17 cellular contexts compared by ENCODE assay signal in genomic region chr5:69212022-69212421, GRCh38.
"Had no signal": no experiment of that assay in that cellular context is flagged by ENCODE, and none has a peak within 500 bp of the region (broad histone marks: within the 10 kb centered on the region; RNA-seq: fewer than 3 reads in every experiment).

No MANE protein-coding gene starts in this region.

- H3K27ac Mint-ChIP-seq: activated naive CD8-positive, alpha-beta T cell; stimulated activated naive CD8-positive, alpha-beta T cell treated with anti-CD3 and anti-CD28 coated beads, Interleukin-15, amount 100 ng/mL, for 72 hours; type B pancreatic cell had no signal

- H3K4me3 ChIP-seq: body of pancreas, colonic mucosa, esophagus muscularis mucosa, left ventricle myocardium inferior, pancreas, spleen had no signal

- ATAC-seq: body of pancreas; naive thymus-derived CD4-positive, alpha-beta T cell; pancreas; sciatic nerve; stimulated activated naive CD8-positive, alpha-beta T cell treated with anti-CD3 and anti-CD28 coated beads, Interleukin-15, amount 100 ng/mL, for 72 hours had no signal

- H3K27ac ChIP-seq: body of pancreas, colonic mucosa, esophagus muscularis mucosa, left ventricle myocardium inferior, pancreas, spleen had no signal

- H3K4me1 ChIP-seq: body of pancreas, colonic mucosa, pancreas had no signal

- DNase-seq: activated effector memory CD4-positive, alpha-beta T cell treated with Interleukin-2 at 50 U/mL for 16 hours; amygdala; body of pancreas; central memory CD4-positive, alpha-beta T cell; colonic mucosa; hippocampal formation; kidney; left ventricle myocardium inferior; naive thymus-derived CD4-positive, alpha-beta T cell; pancreas; spleen; stimulated activated naive CD8-positive, alpha-beta T cell treated with anti-CD3 and anti-CD28 coated beads, Interleukin-15, amount 100 ng/mL, for 72 hours; T1000 had no signal

- H3K4me1 Mint-ChIP-seq: stimulated activated naive CD8-positive, alpha-beta T cell treated with anti-CD3 and anti-CD28 coated beads, Interleukin-15, amount 100 ng/mL, for 72 hours had no signal

- H3K4me3 Mint-ChIP-seq: activated naive CD8-positive, alpha-beta T cell; naive thymus-derived CD4-positive, alpha-beta T cell; stimulated activated naive CD8-positive, alpha-beta T cell treated with anti-CD3 and anti-CD28 coated beads, Interleukin-15, amount 100 ng/mL, for 72 hours; type B pancreatic cell had no signal

- H3K27me3 Mint-ChIP-seq: activated naive CD8-positive, alpha-beta T cell; naive thymus-derived CD4-positive, alpha-beta T cell; stimulated activated naive CD8-positive, alpha-beta T cell treated with anti-CD3 and anti-CD28 coated beads, Interleukin-15, amount 100 ng/mL, for 72 hours; type B pancreatic cell had no signal

- H3K27me3 ChIP-seq: body of pancreas, colonic mucosa, esophagus muscularis mucosa, pancreas, spleen had no signal

- FAIRE-seq: kidney, pancreas had no signal

- H3K36me3 Mint-ChIP-seq: activated naive CD8-positive, alpha-beta T cell had no signal

- H3K9me3 ChIP-seq: body of pancreas, colonic mucosa, esophagus muscularis mucosa, left ventricle myocardium inferior, pancreas, spleen had no signal

- H3K9me3 Mint-ChIP-seq: naive thymus-derived CD4-positive, alpha-beta T cell; stimulated activated naive CD8-positive, alpha-beta T cell treated with anti-CD3 and anti-CD28 coated beads, Interleukin-15, amount 100 ng/mL, for 72 hours; type B pancreatic cell had no signal

- H3K36me3 ChIP-seq: colonic mucosa, esophagus muscularis mucosa, left ventricle myocardium inferior, pancreas, spleen had no signal
